ENCODE assay signal across 32 cellular contexts in genomic region chr14:80037349-80037748, GRCh38.
"Had no signal": no experiment of that assay in that cellular context is flagged by ENCODE, and none has a peak within 500 bp of the region (broad histone marks: within the 10 kb centered on the region; RNA-seq: fewer than 3 reads in every experiment).

No MANE protein-coding gene starts in this region.

- H3K4me3 ChIP-seq: adrenal gland, body of pancreas, breast epithelium, MG63, PC-9 had no signal

- H3K9me3 ChIP-seq: adrenal gland, body of pancreas, MG63 had no signal

- H3K4me1 ChIP-seq: adrenal gland, body of pancreas, breast epithelium had no signal

- H3K4me2 ChIP-seq: PC-9 had no signal

- H3K27ac Mint-ChIP-seq: activated B cell treated with CpG ODN at 0.5 μM for 24 hours; activated CD4-positive, alpha-beta memory T cell treated with anti-CD3 and anti-CD28 coated beads for 36 hours; activated naive CD4-positive, alpha-beta T cell treated with anti-CD3 and anti-CD28 coated beads for 36 hours; activated naive CD4-positive, alpha-beta T cell treated with anti-CD3 and anti-CD28 coated beads, Interleukin-2, amount 50 U/mL, for 72 hours; activated T-helper 1 cell treated with anti-CD3 and anti-CD28 coated beads, Interleukin-12 subunit alpha, Interleukin-12 subunit beta, Interleukin-2, Interleukin-4 antibody, amounts not matched to agents 30 ng/mL and 10 ng/mL and 1 ng/mL, durations not matched to agents 14 hours and 24 hours and 36 hours; T-helper 1 cell treated with Interleukin-12 subunit alpha and Interleukin-12 subunit beta and Interleukin-4 antibody, amounts not matched to agents 30 μg/mL and 1 μg/mL, for 36 hours; T-helper 2 cell treated with Interferon-gamma antibody and Interleukin-4, amounts not matched to agents 5 μg/mL and 100 μg/mL, for 36 hours had no signal

- H3K27me3 ChIP-seq: adrenal gland, body of pancreas, breast epithelium, MG63 had no signal

- H3K4me1 Mint-ChIP-seq: activated B cell treated with CpG ODN at 0.5 μM for 24 hours had no signal

- H3K9me3 Mint-ChIP-seq: activated T-cell treated with anti-CD3 and anti-CD28 coated beads, Interleukin-2, amount 50 U/mL, for 4 hours had no signal

- H3K36me3 ChIP-seq: adrenal gland, breast epithelium, MG63 had no signal

- H2AFZ ChIP-seq: PC-9 had no signal

- H3K27ac ChIP-seq: adrenal gland, body of pancreas, breast epithelium, PC-9, RWPE1 had no signal

- H3K4me3 Mint-ChIP-seq: activated B cell treated with CpG ODN at 0.5 μM for 24 hours; activated CD4-positive, alpha-beta memory T cell treated with anti-CD3 and anti-CD28 coated beads for 36 hours; activated naive CD4-positive, alpha-beta T cell treated with anti-CD3 and anti-CD28 coated beads for 36 hours; activated T-cell treated with anti-CD3 and anti-CD28 coated beads, Interleukin-2, amount 50 U/mL, for 4 hours; activated T-helper 1 cell treated with anti-CD3 and anti-CD28 coated beads, Interleukin-12 subunit alpha, Interleukin-12 subunit beta, Interleukin-2, Interleukin-4 antibody, amounts not matched to agents 30 ng/mL and 10 ng/mL and 1 ng/mL, durations not matched to agents 14 hours and 24 hours and 36 hours; T-helper 1 cell treated with Interleukin-12 subunit alpha and Interleukin-12 subunit beta and Interleukin-4 antibody, amounts not matched to agents 30 μg/mL and 1 μg/mL, for 36 hours; T-helper 2 cell treated with Interferon-gamma antibody and Interleukin-4, amounts not matched to agents 5 μg/mL and 100 μg/mL, for 36 hours had no signal

- H3K36me3 Mint-ChIP-seq: activated CD4-positive, alpha-beta memory T cell treated with anti-CD3 and anti-CD28 coated beads for 36 hours; activated naive CD4-positive, alpha-beta T cell treated with anti-CD3 and anti-CD28 coated beads, Interleukin-2, amount 50 U/mL, for 72 hours had no signal

- ATAC-seq: activated naive CD4-positive, alpha-beta T cell treated with anti-CD3 and anti-CD28 coated beads, Interleukin-2, amount 50 U/mL, for 72 hours; activated T-cell treated with anti-CD3 and anti-CD28 coated beads, Interleukin-2, amount 50 U/mL, for 4 hours; body of pancreas had no signal

- H3K27me3 Mint-ChIP-seq: activated B cell treated with CpG ODN at 0.5 μM for 24 hours; activated CD4-positive, alpha-beta memory T cell treated with anti-CD3 and anti-CD28 coated beads for 36 hours had no signal

- DNase-seq: activated B cell treated with CpG ODN at 0.5 μM for 24 hours; activated CD4-positive, alpha-beta memory T cell treated with anti-CD3 and anti-CD28 coated beads for 36 hours; activated CD4-positive, alpha-beta T cell treated with anti-CD3 and anti-CD28 coated beads for 4 hours; activated CD4-positive, alpha-beta T cell treated with anti-CD3 and anti-CD28 coated beads, Interleukin-2, amount 50 U/mL, for 1 hour; activated CD4-positive, CD25-positive, alpha-beta regulatory T cell treated with anti-CD3 and anti-CD28 coated beads, Interleukin-2, amount 50 U/mL, for 72 hours; activated CD8-positive, alpha-beta memory T cell treated with anti-CD3 and anti-CD28 coated beads, Interleukin-2, amount 50 U/mL, for 4 hours; activated gamma-delta T cell treated with Interleukin-2 at 50 U/mL for 16 hours; activated naive CD4-positive, alpha-beta T cell treated with anti-CD3 and anti-CD28 coated beads for 36 hours; activated T-cell treated with anti-CD3 and anti-CD28 coated beads for 4 hours; activated T-cell treated with anti-CD3 and anti-CD28 coated beads, Interleukin-2, amount 50 U/mL, for 4 hours; adrenal gland; body of pancreas; Kasumi-1; MG63; NCI-H1048; NCI-H1105 treated with DMSO at 0.1 percent for 48 hours; NCI-H1436; NCI-H1694; NCI-H1930; NCI-H2081 treated with DMSO at 0.1 percent for 48 hours; NCI-H226; NCI-H446 treated with DMSO at 0.1 percent for 48 hours; NCI-H69; NK-92 treated with Interleukin-12 subunit alpha and Interleukin-12 subunit beta, amount 100 ng/mL, for 24 hours; PC-9; Right ventricle myocardium superior had no signal
